10 cellular contexts compared by ENCODE assay signal in the genomic region with DNA sequence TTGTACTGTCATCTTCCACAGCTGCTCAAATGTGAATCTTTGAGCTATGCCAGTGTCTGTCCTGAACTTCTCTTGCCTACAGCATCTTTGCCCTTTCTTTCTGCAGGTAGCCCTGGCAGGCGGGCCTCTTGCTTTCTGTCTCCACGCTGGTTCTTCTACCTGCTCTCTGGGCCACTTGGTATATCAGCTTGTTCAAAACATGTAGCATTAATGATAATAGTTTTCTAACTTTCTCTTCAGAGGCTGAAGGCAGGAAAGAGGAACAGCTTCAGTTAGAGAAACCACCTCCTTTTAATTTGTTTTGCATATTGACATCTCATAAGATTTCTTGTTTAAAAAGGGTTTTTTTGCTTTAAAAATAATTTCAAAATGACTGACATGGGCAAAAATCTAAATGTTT. TPM values are rescaled to one million over a fixed set of nuclear protein-coding genes. Genes with fewer than 3 reads are reported as not detected.
A peak's percentile ranks its signal among the peaks of the same experiment; 100 is the strongest.
DNase-seq lines count a peak whose midpoint lies in the region; ATAC-seq and TF ChIP-seq lines count a peak whose summit lies in the region.
"Had no signal": no experiment of that assay in that cellular context is flagged by ENCODE, and none has a peak within 500 bp of the region (broad histone marks: within the 10 kb centered on the region; RNA-seq: fewer than 3 reads in every experiment).

No MANE protein-coding gene starts in this region.

- H3K36me3 ChIP-seq in esophagus squamous epithelium (peaks cover 0 to under 1% (median 0%) of the 10 kb centered on the region in 3 donors), tibial nerve (no peaks in the 10 kb centered on the region)

- peak overlapping the region; percentile 40 for H3K27ac Mint-ChIP-seq in activated T-cell treated with anti-CD3 and anti-CD28 coated beads, Interleukin-2, amount 50 U/mL, for 72 hours

- H3K4me1 Mint-ChIP-seq in activated T-cell treated with anti-CD3 and anti-CD28 coated beads, Interleukin-2, amount 50 U/mL, for 72 hours (ENCODE audit: low read depth), result peaks cover 31% of the 10 kb centered on the region

- H3K36me3 Mint-ChIP-seq in activated T-cell treated with anti-CD3 and anti-CD28 coated beads, Interleukin-2, amount 50 U/mL, for 72 hours (ENCODE audit: insufficient read depth in 2 of 2), result no peaks in the 10 kb centered on the region

- TF ChIP-seq CTCF in esophagus squamous epithelium (IDR thresholded peaks at IDR 0.05), result no peak
- TF ChIP-seq CTCF in tibial nerve (IDR thresholded peaks at IDR 0.05), result no peak

- H3K9me3 ChIP-seq in esophagus squamous epithelium, result no peaks in the 10 kb centered on the region
- no peaks in the 10 kb centered on the region for H3K9me3 ChIP-seq in tibial nerve

- no peaks in the 10 kb centered on the region for H3K9me3 Mint-ChIP-seq in activated T-cell treated with anti-CD3 and anti-CD28 coated beads, Interleukin-2, amount 50 U/mL, for 72 hours

- H3K27ac ChIP-seq in esophagus squamous epithelium, result peak overlapping the region in 3 of 4 donors; percentile 33 to 69 (median 55)
- peak overlapping the region in 3 of 4 donors; percentile 76 to 86 (median 79) for H3K27ac ChIP-seq in tibial nerve

- peak overlapping the region; percentile 44 to 91 for H3K4me3 Mint-ChIP-seq in activated T-cell treated with anti-CD3 and anti-CD28 coated beads, Interleukin-2, amount 50 U/mL, for 72 hours

- H3K4me1 ChIP-seq in esophagus squamous epithelium (peaks cover 0 to 12% (median 0%) of the 10 kb centered on the region in 3 donors), tibial nerve (peaks cover 0 to 15% (median 5%) of the 10 kb centered on the region in 4 donors)

- TF ChIP-seq POLR2A in esophagus squamous epithelium (IDR thresholded peaks at IDR 0.05) (no peak), tibial nerve (IDR thresholded peaks at IDR 0.05) (no peak)

- no peak for DNase-seq in activated T-cell treated with anti-CD3 and anti-CD28 coated beads, Interleukin-2, amount 50 U/mL, for 72 hours
- no peak for DNase-seq in activated T-cell treated with anti-CD3 and anti-CD28 coated beads, Interleukin-2, amount 50 U/mL, for 48 hours
- DNase-seq in NOMO-1 (lab: John Stamatoyannopoulos, UW; ENCODE audit: unreplicated experiment in 2 of 2), result peak; percentile 52 to 84
- DNase-seq in esophagus squamous epithelium (lab: John Stamatoyannopoulos, UW), result no peak
- no peak for DNase-seq in tibial nerve (ENCODE audit: low spot score in 2 of 2)
- DNase-seq in islet precursor cell, result no peak
- DNase-seq in COR-L47 (lab: John Stamatoyannopoulos, UW), result no peak
- no peak for DNase-seq in NK-92 treated with Interleukin-12 subunit alpha and Interleukin-12 subunit beta, amount 100 ng/mL, for 24 hours (lab: John Stamatoyannopoulos, UW)
- DNase-seq: activated CD8-positive, alpha-beta memory T cell treated with anti-CD3 and anti-CD28 coated beads, Interleukin-2, amount 50 U/mL, for 48 hours; NCI-H1092 had no signal

- H3K27me3 ChIP-seq in esophagus squamous epithelium (no peaks in the 10 kb centered on the region), tibial nerve (no peaks in the 10 kb centered on the region)

- no peaks in the 10 kb centered on the region for H3K27me3 Mint-ChIP-seq in activated T-cell treated with anti-CD3 and anti-CD28 coated beads, Interleukin-2, amount 50 U/mL, for 72 hours (ENCODE audit: low read depth)

- no peak for ATAC-seq in activated T-cell treated with anti-CD3 and anti-CD28 coated beads, Interleukin-2, amount 50 U/mL, for 72 hours (replicated peaks in 1 of 2)

- WGBS in esophagus squamous epithelium, 2 donors, result 90 to 91% methylated on average over 2 of the region's 2 CpGs
- 80 to 89% methylated on average over 2 of the region's 2 CpGs for WGBS in tibial nerve, 2 donors

- H3K4me3 ChIP-seq in esophagus squamous epithelium (peak overlapping the region in 1 of 4 donors; percentile 63), tibial nerve (peak overlapping the region in 2 of 4 donors; percentile 49 to 64)

- no peak for TF ChIP-seq EP300 in tibial nerve (IDR thresholded peaks at IDR 0.05)

- intact Hi-C loops in esophagus squamous epithelium (cut with DNase I), result no loop called here

RNA-seq across cellular contexts. Expression of gene FGL2, which starts 0.9 kb away (rescaled TPM):
- under 1 TPM; 0.38 to 0.93 TPM for total RNA-seq in activated T-cell treated with anti-CD3 and anti-CD28 coated beads, Interleukin-2, amount 50 U/mL, for 72 hours
- total RNA-seq in esophagus squamous epithelium, result 10 to 100 TPM in 2 of 4 donors, 1 to 10 TPM in 2; 1.4 to 23.3 (median 9.2) TPM
- 100 to 1,000 TPM in 3 of 4 donors, 10 to 100 TPM in 1; 30.0 to 214 (median 170) TPM for total RNA-seq in tibial nerve

Comparison
In these comparisons a context has a peak if more than half of its experiments do, and no peak if none do; other contexts are left out.
1. DNase-seq: peak in NOMO-1 (2 of 2); none in activated T-cell treated with anti-CD3 and anti-CD28 coated beads, Interleukin-2, amount 50 U/mL, for 72 hours (0 of 2), activated T-cell treated with anti-CD3 and anti-CD28 coated beads, Interleukin-2, amount 50 U/mL, for 48 hours (0 of 2), esophagus squamous epithelium (single experiment), tibial nerve (0 of 2), islet precursor cell (single experiment), COR-L47 (single experiment) and NK-92 treated with Interleukin-12 subunit alpha and Interleukin-12 subunit beta, amount 100 ng/mL, for 24 hours (single experiment).